Comparison of ENCODE assay signal across 21 cellular contexts in genomic region chr5:23704176-23704855, GRCh38.
DNase-seq lines count a peak whose midpoint lies in the region; ATAC-seq and TF ChIP-seq lines count a peak whose summit lies in the region.
"Had no signal": no experiment of that assay in that cellular context is flagged by ENCODE, and none has a peak within 500 bp of the region (broad histone marks: within the 10 kb centered on the region; RNA-seq: fewer than 3 reads in every experiment).

No MANE protein-coding gene starts in this region.

- H3K27ac Mint-ChIP-seq in activated CD8-positive, alpha-beta T cell treated with anti-CD3 and anti-CD28 coated beads for 36 hours, result no peak overlapping the region
- H3K27ac Mint-ChIP-seq: activated naive CD8-positive, alpha-beta T cell had no signal

- intact Hi-C loops in activated CD8-positive, alpha-beta T cell treated with anti-CD3 and anti-CD28 coated beads for 36 hours (cut with micrococcal nuclease), result no loop called here

- H3K27me3 Mint-ChIP-seq in activated CD8-positive, alpha-beta T cell treated with anti-CD3 and anti-CD28 coated beads for 36 hours, result no peaks in the 10 kb centered on the region
- H3K27me3 Mint-ChIP-seq: activated naive CD8-positive, alpha-beta T cell had no signal

- peak; percentile 2 for DNase-seq in DMS79 treated with DMSO at 0.1 percent for 48 hours (lab: John Stamatoyannopoulos, UW)
- no peak for DNase-seq in DMS79 (lab: John Stamatoyannopoulos, UW)
- peak; percentile 11 for DNase-seq in NCI-H1092 (lab: John Stamatoyannopoulos, UW)
- peak; percentile 76 for DNase-seq in NCI-H446 treated with DMSO at 0.1 percent for 48 hours (lab: John Stamatoyannopoulos, UW)
- peak; percentile 16 for DNase-seq in epithelial cell of prostate (ENCODE audit: low read depth, low spot score)
- DNase-seq in activated CD8-positive, alpha-beta T cell treated with anti-CD3 and anti-CD28 coated beads for 36 hours, result no peak
- DNase-seq: activated CD4-positive, CD25-positive, alpha-beta regulatory T cell; activated CD8-positive, alpha-beta memory T cell treated with anti-CD3 and anti-CD28 coated beads for 24 hours; MM.1S; NCI-H2171; psoas muscle; small intestine; stimulated activated CD4-positive, alpha-beta T cell treated with anti-CD3 and anti-CD28 coated beads, Interleukin-4, amount 100 ng/mL, for 24 hours; stomach; trophoblast cell had no signal

- POLR2A ChIA-PET in activated CD8-positive, alpha-beta T cell treated with anti-CD3 and anti-CD28 coated beads for 36 hours (lab: Charles Lee), result no interaction called here

- no peak for ATAC-seq in activated CD8-positive, alpha-beta T cell treated with anti-CD3 and anti-CD28 coated beads for 36 hours
- ATAC-seq in GM21529 (IDR thresholded peaks at IDR 0.05; ENCODE audit: unreplicated experiment) (no peak), GM19035 (IDR thresholded peaks at IDR 0.05; ENCODE audit: unreplicated experiment) (no peak)
- ATAC-seq: HCT116, psoas muscle had no signal

- no peak overlapping the region for H3K4me3 Mint-ChIP-seq in activated CD8-positive, alpha-beta T cell treated with anti-CD3 and anti-CD28 coated beads for 36 hours
- H3K4me3 Mint-ChIP-seq: activated naive CD8-positive, alpha-beta T cell had no signal

- H3K4me1 Mint-ChIP-seq in activated CD8-positive, alpha-beta T cell treated with anti-CD3 and anti-CD28 coated beads for 36 hours (ENCODE audit: low read depth), result no peaks in the 10 kb centered on the region

- no peak for TF ChIP-seq CTCF in activated CD8-positive, alpha-beta T cell treated with anti-CD3 and anti-CD28 coated beads for 36 hours (IDR thresholded peaks at IDR 0.05)

- CTCF ChIA-PET in activated CD8-positive, alpha-beta T cell treated with anti-CD3 and anti-CD28 coated beads for 36 hours (lab: Charles Lee), result no interaction called here

- H3K9me3 Mint-ChIP-seq in activated CD8-positive, alpha-beta T cell treated with anti-CD3 and anti-CD28 coated beads for 36 hours, result peaks cover 7% of the 10 kb centered on the region

- H3K36me3 Mint-ChIP-seq in activated CD8-positive, alpha-beta T cell treated with anti-CD3 and anti-CD28 coated beads for 36 hours (ENCODE audit: low read depth), result no peaks in the 10 kb centered on the region
- H3K36me3 Mint-ChIP-seq: activated naive CD8-positive, alpha-beta T cell had no signal

- H3K27ac ChIP-seq in epithelial cell of prostate, result no peak overlapping the region
- H3K27ac ChIP-seq: 22Rv1, BLaER1, psoas muscle, stomach had no signal

Comparison
In these comparisons a context has a peak if more than half of its experiments do, and no peak if none do; other contexts are left out.
1. DNase-seq: peak in DMS79 treated with DMSO at 0.1 percent for 48 hours (single experiment), NCI-H1092 (single experiment), NCI-H446 treated with DMSO at 0.1 percent for 48 hours (single experiment) and epithelial cell of prostate (single experiment); none in DMS79 (single experiment) and activated CD8-positive, alpha-beta T cell treated with anti-CD3 and anti-CD28 coated beads for 36 hours (single experiment).